1 cellular context compared by ENCODE assay signal in the genomic region with DNA sequence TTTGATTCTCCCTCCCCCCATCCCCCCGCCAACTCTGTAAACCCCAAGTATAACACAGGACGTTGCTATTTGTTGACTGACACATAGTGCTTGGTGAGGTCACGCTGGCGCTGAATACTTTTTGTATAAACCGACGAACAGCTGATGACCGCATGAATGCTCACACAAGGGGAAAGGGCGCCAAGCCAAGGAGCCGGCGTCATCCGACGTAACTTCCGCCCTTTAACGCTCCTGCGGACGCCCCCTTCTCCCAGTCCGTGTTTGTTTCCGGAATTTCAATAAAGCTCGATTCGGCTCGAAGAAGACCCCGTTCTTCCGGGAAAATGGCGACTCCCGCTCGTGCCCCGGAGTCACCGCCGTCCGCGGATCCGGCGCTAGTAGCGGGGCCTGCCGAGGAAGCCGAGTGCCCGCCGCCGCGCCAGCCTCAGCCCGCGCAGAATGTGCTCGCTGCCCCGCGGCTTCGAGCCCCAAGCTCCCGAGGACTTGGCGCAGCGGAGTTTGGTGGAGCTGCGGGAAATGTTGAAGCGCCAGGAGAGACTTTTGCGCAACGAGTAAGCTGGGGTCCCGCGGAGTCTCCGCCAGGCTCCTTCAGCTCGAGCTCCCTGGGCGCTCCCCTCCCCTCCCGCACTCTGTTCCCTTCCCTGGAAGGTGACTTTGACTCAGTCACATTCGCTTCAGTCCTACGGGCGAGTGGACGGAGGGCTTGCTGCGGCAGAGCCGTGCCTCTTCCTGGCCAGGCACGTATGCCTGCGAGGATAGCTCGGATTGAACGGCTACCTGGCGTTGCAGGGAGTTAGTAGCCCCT.
TF ChIP-seq lines count a peak whose summit lies in the region.

A gene (plus strand): TSS at position 310 of the 805 bp plus-strand sequence. CDS start 129 bp downstream, at position 439.

TF ChIP-seq in K562, 482 proteins besides CTCF, POLR2A, EP300 and RAD21 (continued from another document):
- TF ChIP-seq, protein P1, sequence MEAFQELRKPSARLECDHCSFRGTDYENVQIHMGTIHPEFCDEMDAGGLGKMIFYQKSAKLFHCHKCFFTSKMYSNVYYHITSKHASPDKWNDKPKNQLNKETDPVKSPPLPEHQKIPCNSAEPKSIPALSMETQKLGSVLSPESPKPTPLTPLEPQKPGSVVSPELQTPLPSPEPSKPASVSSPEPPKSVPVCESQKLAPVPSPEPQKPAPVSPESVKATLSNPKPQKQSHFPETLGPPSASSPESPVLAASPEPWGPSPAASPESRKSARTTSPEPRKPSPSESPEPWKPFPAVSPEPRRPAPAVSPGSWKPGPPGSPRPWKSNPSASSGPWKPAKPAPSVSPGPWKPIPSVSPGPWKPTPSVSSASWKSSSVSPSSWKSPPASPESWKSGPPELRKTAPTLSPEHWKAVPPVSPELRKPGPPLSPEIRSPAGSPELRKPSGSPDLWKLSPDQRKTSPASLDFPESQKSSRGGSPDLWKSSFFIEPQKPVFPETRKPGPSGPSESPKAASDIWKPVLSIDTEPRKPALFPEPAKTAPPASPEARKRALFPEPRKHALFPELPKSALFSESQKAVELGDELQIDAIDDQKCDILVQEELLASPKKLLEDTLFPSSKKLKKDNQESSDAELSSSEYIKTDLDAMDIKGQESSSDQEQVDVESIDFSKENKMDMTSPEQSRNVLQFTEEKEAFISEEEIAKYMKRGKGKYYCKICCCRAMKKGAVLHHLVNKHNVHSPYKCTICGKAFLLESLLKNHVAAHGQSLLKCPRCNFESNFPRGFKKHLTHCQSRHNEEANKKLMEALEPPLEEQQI (IDR thresholded peaks at IDR 0.05) = peak; percentile 71
- TF ChIP-seq PURB (CRISPR knock-in tag; IDR thresholded peaks at IDR 0.05; ENCODE audit: low read depth) (no peak), SPI1 (IDR thresholded peaks at IDR 0.05; ENCODE audit: borderline replicate concordance, low read depth, low read length) (peak; percentile 78), PHF20 (IDR thresholded peaks at IDR 0.05; ENCODE audit: partially characterized antibody) (peak; percentile 96), EZH2 (IDR thresholded peaks at IDR 0.05; ENCODE audit: borderline replicate concordance, low read depth, low read length) (no peak), ZNF175 (CRISPR knock-in tag; IDR thresholded peaks at IDR 0.05; ENCODE audit: low read depth) (peak; percentile 81), HNRNPH1 (optimal IDR thresholded peaks at IDR 0.05; ENCODE audit: low read depth, low read length) (no peak), MTA1 (IDR thresholded peaks at IDR 0.05; ENCODE audit: borderline replicate concordance) (no peak), NONO (IDR thresholded peaks at IDR 0.05; ENCODE audit: low read depth in 2 of 2, low read length in 1 of 2) (0 out of 4 replicates have a peak, but pooled peaks of 1 of the 2 experiments have one; percentile 27), ZBTB17 (CRISPR knock-in tag; IDR thresholded peaks at IDR 0.05) (0 out of 2 replicates have a peak, but pooled peaks have one; percentile 50), BACH1 (tag; IDR thresholded peaks at IDR 0.05) (peak; percentile 63; the same call in 1 of the 2 replicates), PTBP1 (IDR thresholded peaks at IDR 0.05; ENCODE audit: low read depth, low read length) (no peak), TRIM24 (IDR thresholded peaks at IDR 0.05) (peak; percentile 46 to 48; a peak in 3 of 4 replicates), ZNF589 (CRISPR knock-in tag; IDR thresholded peaks at IDR 0.05; ENCODE audit: low read depth) (peak; percentile 93), GTF2A2 (tag; IDR thresholded peaks at IDR 0.05) (0 out of 2 replicates have a peak, but pooled peaks have one; percentile 31), OTX1 (CRISPR knock-in tag; IDR thresholded peaks at IDR 0.05) (no peak), MTF1 (CRISPR knock-in tag; IDR thresholded peaks at IDR 0.05; ENCODE audit: borderline replicate concordance) (no peak), ZNF444 (CRISPR knock-in tag; IDR thresholded peaks at IDR 0.05) (no peak)
- TF ChIP-seq, protein P2, sequence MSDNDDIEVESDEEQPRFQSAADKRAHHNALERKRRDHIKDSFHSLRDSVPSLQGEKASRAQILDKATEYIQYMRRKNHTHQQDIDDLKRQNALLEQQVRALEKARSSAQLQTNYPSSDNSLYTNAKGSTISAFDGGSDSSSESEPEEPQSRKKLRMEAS (CRISPR knock-in tag; IDR thresholded peaks at IDR 0.05) = peak; percentile 84
- TF ChIP-seq, protein P3, sequence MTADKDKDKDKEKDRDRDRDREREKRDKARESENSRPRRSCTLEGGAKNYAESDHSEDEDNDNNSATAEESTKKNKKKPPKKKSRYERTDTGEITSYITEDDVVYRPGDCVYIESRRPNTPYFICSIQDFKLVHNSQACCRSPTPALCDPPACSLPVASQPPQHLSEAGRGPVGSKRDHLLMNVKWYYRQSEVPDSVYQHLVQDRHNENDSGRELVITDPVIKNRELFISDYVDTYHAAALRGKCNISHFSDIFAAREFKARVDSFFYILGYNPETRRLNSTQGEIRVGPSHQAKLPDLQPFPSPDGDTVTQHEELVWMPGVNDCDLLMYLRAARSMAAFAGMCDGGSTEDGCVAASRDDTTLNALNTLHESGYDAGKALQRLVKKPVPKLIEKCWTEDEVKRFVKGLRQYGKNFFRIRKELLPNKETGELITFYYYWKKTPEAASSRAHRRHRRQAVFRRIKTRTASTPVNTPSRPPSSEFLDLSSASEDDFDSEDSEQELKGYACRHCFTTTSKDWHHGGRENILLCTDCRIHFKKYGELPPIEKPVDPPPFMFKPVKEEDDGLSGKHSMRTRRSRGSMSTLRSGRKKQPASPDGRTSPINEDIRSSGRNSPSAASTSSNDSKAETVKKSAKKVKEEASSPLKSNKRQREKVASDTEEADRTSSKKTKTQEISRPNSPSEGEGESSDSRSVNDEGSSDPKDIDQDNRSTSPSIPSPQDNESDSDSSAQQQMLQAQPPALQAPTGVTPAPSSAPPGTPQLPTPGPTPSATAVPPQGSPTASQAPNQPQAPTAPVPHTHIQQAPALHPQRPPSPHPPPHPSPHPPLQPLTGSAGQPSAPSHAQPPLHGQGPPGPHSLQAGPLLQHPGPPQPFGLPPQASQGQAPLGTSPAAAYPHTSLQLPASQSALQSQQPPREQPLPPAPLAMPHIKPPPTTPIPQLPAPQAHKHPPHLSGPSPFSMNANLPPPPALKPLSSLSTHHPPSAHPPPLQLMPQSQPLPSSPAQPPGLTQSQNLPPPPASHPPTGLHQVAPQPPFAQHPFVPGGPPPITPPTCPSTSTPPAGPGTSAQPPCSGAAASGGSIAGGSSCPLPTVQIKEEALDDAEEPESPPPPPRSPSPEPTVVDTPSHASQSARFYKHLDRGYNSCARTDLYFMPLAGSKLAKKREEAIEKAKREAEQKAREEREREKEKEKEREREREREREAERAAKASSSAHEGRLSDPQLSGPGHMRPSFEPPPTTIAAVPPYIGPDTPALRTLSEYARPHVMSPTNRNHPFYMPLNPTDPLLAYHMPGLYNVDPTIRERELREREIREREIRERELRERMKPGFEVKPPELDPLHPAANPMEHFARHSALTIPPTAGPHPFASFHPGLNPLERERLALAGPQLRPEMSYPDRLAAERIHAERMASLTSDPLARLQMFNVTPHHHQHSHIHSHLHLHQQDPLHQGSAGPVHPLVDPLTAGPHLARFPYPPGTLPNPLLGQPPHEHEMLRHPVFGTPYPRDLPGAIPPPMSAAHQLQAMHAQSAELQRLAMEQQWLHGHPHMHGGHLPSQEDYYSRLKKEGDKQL (CRISPR knock-in tag; IDR thresholded peaks at IDR 0.05; ENCODE audit: borderline replicate concordance) = no peak
- TF ChIP-seq, protein P4, sequence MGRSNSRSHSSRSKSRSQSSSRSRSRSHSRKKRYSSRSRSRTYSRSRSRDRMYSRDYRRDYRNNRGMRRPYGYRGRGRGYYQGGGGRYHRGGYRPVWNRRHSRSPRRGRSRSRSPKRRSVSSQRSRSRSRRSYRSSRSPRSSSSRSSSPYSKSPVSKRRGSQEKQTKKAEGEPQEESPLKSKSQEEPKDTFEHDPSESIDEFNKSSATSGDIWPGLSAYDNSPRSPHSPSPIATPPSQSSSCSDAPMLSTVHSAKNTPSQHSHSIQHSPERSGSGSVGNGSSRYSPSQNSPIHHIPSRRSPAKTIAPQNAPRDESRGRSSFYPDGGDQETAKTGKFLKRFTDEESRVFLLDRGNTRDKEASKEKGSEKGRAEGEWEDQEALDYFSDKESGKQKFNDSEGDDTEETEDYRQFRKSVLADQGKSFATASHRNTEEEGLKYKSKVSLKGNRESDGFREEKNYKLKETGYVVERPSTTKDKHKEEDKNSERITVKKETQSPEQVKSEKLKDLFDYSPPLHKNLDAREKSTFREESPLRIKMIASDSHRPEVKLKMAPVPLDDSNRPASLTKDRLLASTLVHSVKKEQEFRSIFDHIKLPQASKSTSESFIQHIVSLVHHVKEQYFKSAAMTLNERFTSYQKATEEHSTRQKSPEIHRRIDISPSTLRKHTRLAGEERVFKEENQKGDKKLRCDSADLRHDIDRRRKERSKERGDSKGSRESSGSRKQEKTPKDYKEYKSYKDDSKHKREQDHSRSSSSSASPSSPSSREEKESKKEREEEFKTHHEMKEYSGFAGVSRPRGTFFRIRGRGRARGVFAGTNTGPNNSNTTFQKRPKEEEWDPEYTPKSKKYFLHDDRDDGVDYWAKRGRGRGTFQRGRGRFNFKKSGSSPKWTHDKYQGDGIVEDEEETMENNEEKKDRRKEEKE (IDR thresholded peaks at IDR 0.05; ENCODE audit: borderline replicate concordance in 1 of 2, control insufficient read depth in 1 of 2, low read depth in 2 of 2, low read length in 1 of 2) = 0 out of 4 replicates have a peak, but pooled peaks of 1 of the 2 experiments have one; percentile 35
